Comparison of ENCODE assay signal across 14 cellular contexts in genomic region chr12:49921936-49922335, GRCh38. TPM values are rescaled to one million over a fixed set of nuclear protein-coding genes. Genes with fewer than 3 reads are reported as not detected.
"Had no signal": no experiment of that assay in that cellular context is flagged by ENCODE, and none has a peak within 500 bp of the region (broad histone marks: within the 10 kb centered on the region; RNA-seq: fewer than 3 reads in every experiment).

No MANE protein-coding gene starts in this region.

- H3K36me3 ChIP-seq: sigmoid colon, stomach had no signal

- H3K9me3 ChIP-seq: sigmoid colon, stomach, testis had no signal

- H3K27ac ChIP-seq: foreskin keratinocyte, stomach had no signal

- H3K4me3 Mint-ChIP-seq: immature natural killer cell, neural crest cell had no signal

- H3K4me1 Mint-ChIP-seq: immature natural killer cell had no signal

- H3K36me3 Mint-ChIP-seq: immature natural killer cell had no signal

- H3K9me3 Mint-ChIP-seq: immature natural killer cell, neural crest cell had no signal

- H3K27me3 ChIP-seq: foreskin keratinocyte, testis had no signal

- H3K4me3 ChIP-seq: lung, sigmoid colon, stomach, testis had no signal

- DNase-seq: activated CD4-positive, alpha-beta T cell treated with anti-CD3 and anti-CD28 coated beads, Interleukin-2, amount 50 U/mL, for 48 hours; activated gamma-delta T cell; foreskin keratinocyte; immature natural killer cell; midbrain; sigmoid colon; stimulated activated CD4-positive, alpha-beta T cell treated with anti-CD3 and anti-CD28 coated beads, Interleukin-1b, Interleukin-23, amount 100 ng/mL, for 48 hours; stomach had no signal

- H3K4me1 ChIP-seq: foreskin keratinocyte, sigmoid colon had no signal

- H3K27ac Mint-ChIP-seq: immature natural killer cell had no signal

- ATAC-seq: foreskin keratinocyte had no signal

RNA-seq across cellular contexts. Expression of gene FAIM2, which starts 18.2 kb away (rescaled TPM):
- total RNA-seq: foreskin keratinocyte, pulmonary artery endothelial cell had no signal

RNA-seq across cellular contexts. Expression of gene AQP2, which starts 28.6 kb away (rescaled TPM):
- total RNA-seq: foreskin keratinocyte, lung, neural crest cell, osteocyte, pulmonary artery endothelial cell, sigmoid colon had no signal

RNA-seq across cellular contexts. Expression of gene AQP5, which starts 39.7 kb away (rescaled TPM):
- total RNA-seq: foreskin keratinocyte, sigmoid colon had no signal

RNA-seq across cellular contexts. Expression of gene AQP6, which starts 50.8 kb away (rescaled TPM):
- total RNA-seq: osteocyte, pulmonary artery endothelial cell, ureter had no signal
